Comparison of ENCODE assay signal across 15 cellular contexts in the genomic region with DNA sequence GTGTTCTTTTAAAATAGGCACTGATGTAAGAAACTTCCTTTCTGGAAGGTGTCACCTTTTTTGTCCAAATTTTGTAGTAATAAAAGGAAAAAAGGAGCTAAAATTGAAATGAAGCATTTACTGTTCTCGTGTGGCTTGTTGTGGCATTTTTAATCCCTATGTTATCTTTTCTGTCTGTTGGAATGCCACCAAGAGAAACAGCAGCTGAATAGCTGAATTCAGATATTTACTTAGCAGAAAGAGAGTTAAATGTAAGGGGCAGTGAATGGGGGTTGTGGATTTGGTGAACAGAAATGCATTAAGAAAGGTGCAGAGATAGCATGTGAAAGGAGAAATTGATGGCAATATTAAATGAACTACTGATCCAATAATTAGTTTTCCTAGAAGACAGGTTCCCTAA.
"Had no signal": no experiment of that assay in that cellular context is flagged by ENCODE, and none has a peak within 500 bp of the region (broad histone marks: within the 10 kb centered on the region; RNA-seq: fewer than 3 reads in every experiment).

No MANE protein-coding gene starts in this region.

- DNase-seq: activated CD4-positive, alpha-beta T cell treated with anti-CD3 and anti-CD28 coated beads for 48 hours; activated CD8-positive, alpha-beta T cell treated with anti-CD3 and anti-CD28 coated beads for 36 hours; activated effector memory CD4-positive, alpha-beta T cell treated with Interleukin-2 at 50 U/mL for 16 hours; activated T-cell treated with anti-CD3 and anti-CD28 coated beads, Interleukin-2, amount 50 U/mL, for 4 hours; adrenal gland; dorsolateral prefrontal cortex; glutamatergic neuron; hypothalamus; kidney; pancreas; stimulated activated CD4-positive, alpha-beta T cell treated with anti-CD3 and anti-CD28 coated beads, Interleukin-12 subunit alpha, Interleukin-12 subunit beta, amount 100 ng/mL, for 4 hours; stimulated activated CD4-positive, alpha-beta T cell treated with anti-CD3 and anti-CD28 coated beads, Interleukin-2, amount 100 ng/mL, for 24 hours; stomach; testis; upper lobe of left lung had no signal

- H3K4me3 ChIP-seq: adrenal gland, dorsolateral prefrontal cortex, pancreas, stomach, testis, upper lobe of left lung had no signal
